In genomic region chr15:65645392-65645791, GRCh38 we compare ENCODE assay signal across 24 cellular contexts.
"Had no signal": no experiment of that assay in that cellular context is flagged by ENCODE, and none has a peak within 500 bp of the region (broad histone marks: within the 10 kb centered on the region; RNA-seq: fewer than 3 reads in every experiment).

No MANE protein-coding gene starts in this region.

- H3K27ac Mint-ChIP-seq: activated CD4-positive, alpha-beta T cell treated with anti-CD3 and anti-CD28 coated beads, Interleukin-2, amount 10 ng/mL, durations not matched to agents 24 days and 14 days; activated CD8-positive, alpha-beta T cell treated with anti-CD3 and anti-CD28 coated beads, Interleukin-2, amount 10 ng/mL, durations not matched to agents 7 days and 5 days; activated naive CD4-positive, alpha-beta T cell treated with anti-CD3 and anti-CD28 coated beads, Interleukin-2, amount 50 U/mL, for 24 hours; brain; IgD-negative memory B cell; T-helper 2 cell treated with Interferon-gamma antibody and Interleukin-4, amounts not matched to agents 5 μg/mL and 100 μg/mL, for 36 hours had no signal

- DNase-seq: activated CD4-positive, alpha-beta T cell treated with anti-CD3 and anti-CD28 coated beads, Interleukin-2, amount 10 ng/mL, durations not matched to agents 24 days and 14 days; activated CD4-positive, alpha-beta T cell treated with anti-CD3 and anti-CD28 coated beads, Interleukin-2, amount 50 U/mL, for 48 hours; activated CD8-positive, alpha-beta T cell treated with anti-CD3 and anti-CD28 coated beads, Interleukin-2, amount 10 ng/mL, durations not matched to agents 7 days and 5 days; activated effector memory CD4-positive, alpha-beta T cell treated with anti-CD3 and anti-CD28 coated beads, Interleukin-2, amount 50 U/mL, for 16 hours; activated naive CD4-positive, alpha-beta T cell; activated T-cell treated with anti-CD3 and anti-CD28 coated beads, Interleukin-2, amount 50 U/mL, for 4 hours; adrenal gland; caudate nucleus; cerebellar nuclear complex; Karpas-422; KBM-7; NCI-H1105; NCI-H1417 treated with DMSO at 0.1 percent for 48 hours; NCI-H187 treated with DMSO at 0.1 percent for 48 hours; NCI-H345; NCI-H524 treated with DMSO at 0.1 percent for 48 hours; OCI-M1; SHP77; SJCRH30 had no signal

- H3K36me3 Mint-ChIP-seq: brain had no signal

- H3K27me3 Mint-ChIP-seq: activated CD4-positive, alpha-beta T cell treated with anti-CD3 and anti-CD28 coated beads, Interleukin-2, amount 10 ng/mL, durations not matched to agents 24 days and 14 days; activated naive CD4-positive, alpha-beta T cell treated with anti-CD3 and anti-CD28 coated beads, Interleukin-2, amount 50 U/mL, for 24 hours; IgD-negative memory B cell had no signal

- H3K9me3 Mint-ChIP-seq: activated CD4-positive, alpha-beta T cell treated with anti-CD3 and anti-CD28 coated beads, Interleukin-2, amount 10 ng/mL, durations not matched to agents 24 days and 14 days; activated naive CD4-positive, alpha-beta T cell treated with anti-CD3 and anti-CD28 coated beads, Interleukin-2, amount 50 U/mL, for 24 hours; activated T-cell treated with anti-CD3 and anti-CD28 coated beads, Interleukin-2, amount 50 U/mL, for 4 hours; brain; IgD-negative memory B cell; T-helper 2 cell treated with Interferon-gamma antibody and Interleukin-4, amounts not matched to agents 5 μg/mL and 100 μg/mL, for 36 hours had no signal

- ATAC-seq: activated CD8-positive, alpha-beta T cell treated with anti-CD3 and anti-CD28 coated beads, Interleukin-2, amount 10 ng/mL, durations not matched to agents 7 days and 5 days; activated T-cell treated with anti-CD3 and anti-CD28 coated beads, Interleukin-2, amount 50 U/mL, for 4 hours; Panc1 had no signal

- H3K4me3 Mint-ChIP-seq: activated CD4-positive, alpha-beta T cell treated with anti-CD3 and anti-CD28 coated beads, Interleukin-2, amount 10 ng/mL, durations not matched to agents 24 days and 14 days; activated CD8-positive, alpha-beta T cell treated with anti-CD3 and anti-CD28 coated beads, Interleukin-2, amount 10 ng/mL, durations not matched to agents 7 days and 5 days; activated naive CD4-positive, alpha-beta T cell treated with anti-CD3 and anti-CD28 coated beads, Interleukin-2, amount 50 U/mL, for 24 hours; activated T-cell treated with anti-CD3 and anti-CD28 coated beads, Interleukin-2, amount 50 U/mL, for 4 hours; brain; IgD-negative memory B cell; T-helper 2 cell treated with Interferon-gamma antibody and Interleukin-4, amounts not matched to agents 5 μg/mL and 100 μg/mL, for 36 hours had no signal

- H3K4me1 Mint-ChIP-seq: activated naive CD4-positive, alpha-beta T cell treated with anti-CD3 and anti-CD28 coated beads, Interleukin-2, amount 50 U/mL, for 24 hours; brain had no signal
